In genomic region chr1:37721565-37721964, GRCh38 we compare ENCODE assay signal across 33 cellular contexts. TPM values are rescaled to one million over a fixed set of nuclear protein-coding genes. Genes with fewer than 3 reads are reported as not detected.
DNase-seq lines count a peak whose midpoint lies in the region; ATAC-seq and TF ChIP-seq lines count a peak whose summit lies in the region.
"Had no signal": no experiment of that assay in that cellular context is flagged by ENCODE, and none has a peak within 500 bp of the region (broad histone marks: within the 10 kb centered on the region; RNA-seq: fewer than 3 reads in every experiment).

No MANE protein-coding gene starts in this region.

- TF ChIP-seq CTCF in WTC11 (IDR thresholded peaks at IDR 0.05) = no peak
- TF ChIP-seq CTCF in foreskin fibroblast (IDR thresholded peaks at IDR 0.05; ENCODE audit: low read depth, low read length) = no peak

- peak; percentile 47 for ATAC-seq in WTC11
- ATAC-seq in sciatic nerve = no peak
- ATAC-seq in GM19395 (IDR thresholded peaks at IDR 0.05; ENCODE audit: unreplicated experiment) = no peak
- ATAC-seq: activated CD8-positive, alpha-beta memory T cell treated with anti-CD3 and anti-CD28 coated beads, Interleukin-2, amount 10 ng/mL, durations not matched to agents 7 days and 5 days; foreskin keratinocyte; heart right ventricle; left cardiac atrium had no signal

- no peaks in the 10 kb centered on the region for H3K9me3 Mint-ChIP-seq in WTC11
- H3K9me3 Mint-ChIP-seq: activated B cell treated with CpG ODN at 0.5 μM for 24 hours, brain had no signal

- no peak overlapping the region for H3K4me3 ChIP-seq in foreskin fibroblast (ENCODE audit: low read depth in 1 of 2, low read length in 2 of 2)
- H3K4me3 ChIP-seq: heart right ventricle, Peyer's patch, prostate gland, thoracic aorta, vagina had no signal

- no peaks in the 10 kb centered on the region; the same call in 1 of the 2 replicates for H3K27me3 Mint-ChIP-seq in WTC11 (ENCODE audit: low read depth)
- H3K27me3 Mint-ChIP-seq: brain had no signal

- CTCF ChIA-PET in WTC11 (lab: Charles Lee) = interaction anchor here (0.8 to 3.4 kb wide), 6 partner anchors 20 to 138 kb away, joined by 3 to 14 read pairs (median 4); partner anchors contain the start of genes EPHA10, MTF1 and YRDC

- no peak overlapping the region for H3K27ac Mint-ChIP-seq in WTC11
- H3K27ac Mint-ChIP-seq: activated B cell treated with CpG ODN at 0.5 μM for 24 hours; activated CD8-positive, alpha-beta memory T cell treated with anti-CD3 and anti-CD28 coated beads, Interleukin-2, amount 10 ng/mL, durations not matched to agents 7 days and 5 days; CD4-positive, alpha-beta memory T cell had no signal

- intact Hi-C loops in sciatic nerve (cut with DNase I) = no loop called here

- peaks cover 6% of the 10 kb centered on the region; the same call in 1 of the 2 replicates for H3K4me1 Mint-ChIP-seq in WTC11
- H3K4me1 Mint-ChIP-seq: activated B cell treated with CpG ODN at 0.5 μM for 24 hours; activated CD8-positive, alpha-beta memory T cell treated with anti-CD3 and anti-CD28 coated beads, Interleukin-2, amount 10 ng/mL, durations not matched to agents 7 days and 5 days; CD4-positive, alpha-beta memory T cell had no signal

- DNase-seq in ELR (ENCODE audit: low read depth) (peak; percentile 17), WTC11 (ENCODE audit: low spot score) (peak; percentile 28), foreskin fibroblast (peak; percentile 5 to 31), sciatic nerve (ENCODE audit: low spot score) (peak; percentile 53), DMS153 treated with DMSO at 0.1 percent for 48 hours (lab: John Stamatoyannopoulos, UW; ENCODE audit: unreplicated experiment) (no peak), SW480 (ENCODE audit: low spot score) (no peak)
- no peak for DNase-seq in activated CD8-positive, alpha-beta memory T cell treated with anti-CD3 and anti-CD28 coated beads, Interleukin-2, amount 50 U/mL, for 48 hours
- DNase-seq: activated B cell treated with CpG ODN at 0.5 μM for 24 hours; activated CD4-positive, alpha-beta T cell treated with anti-CD3 and anti-CD28 coated beads, Interleukin-2, amount 50 U/mL, for 1 hour; activated CD8-positive, alpha-beta memory T cell treated with anti-CD3 and anti-CD28 coated beads, Interleukin-2, amount 10 ng/mL, durations not matched to agents 7 days and 5 days; activated naive CD4-positive, alpha-beta T cell treated with Interleukin-2 at 50 U/mL for 16 hours; CD4-positive, alpha-beta memory T cell; DMS 273 treated with DMSO at 0.1 percent for 48 hours; effector memory CD4-positive, alpha-beta T cell; foreskin keratinocyte; GF-D8; GOT3; heart right ventricle; left cardiac atrium; mammary epithelial cell; NCI-H1417; NCI-H2081 treated with DMSO at 0.1 percent for 48 hours; NCI-H345; Peyer's patch; SIG-M5; stimulated activated naive CD4-positive, alpha-beta T cell; T-helper 9 cell had no signal

- POLR2A ChIA-PET in WTC11 (lab: Charles Lee) = interaction anchor here (0.8 to 0.9 kb wide), 2 partner anchors 30 to 44 kb away, joined by 3 read pairs; no protein-coding TSS in a partner anchor

- H3K36me3 Mint-ChIP-seq in WTC11 = no peaks in the 10 kb centered on the region
- H3K36me3 Mint-ChIP-seq: activated CD8-positive, alpha-beta memory T cell treated with anti-CD3 and anti-CD28 coated beads, Interleukin-2, amount 10 ng/mL, durations not matched to agents 7 days and 5 days; brain; CD4-positive, alpha-beta memory T cell had no signal

- H3K4me3 Mint-ChIP-seq in WTC11 = no peak overlapping the region
- H3K4me3 Mint-ChIP-seq: activated B cell treated with CpG ODN at 0.5 μM for 24 hours; activated CD8-positive, alpha-beta memory T cell treated with anti-CD3 and anti-CD28 coated beads, Interleukin-2, amount 10 ng/mL, durations not matched to agents 7 days and 5 days; brain; CD4-positive, alpha-beta memory T cell had no signal

TF ChIP-seq in WTC11, 78 proteins besides CTCF, POLR2A, EP300 and RAD21:
- TF ChIP-seq FOXJ3 (CRISPR knock-in tag; IDR thresholded peaks at IDR 0.05; ENCODE audit: borderline replicate concordance) (no peak), JUN (CRISPR knock-in tag; IDR thresholded peaks at IDR 0.05) (no peak), ZNF671 (CRISPR knock-in tag; IDR thresholded peaks at IDR 0.05) (no peak), TEAD1 (CRISPR knock-in tag; IDR thresholded peaks at IDR 0.05) (no peak), ZNF138 (CRISPR knock-in tag; conservative IDR thresholded peaks at IDR 0.05) (no peak), SOX15 (CRISPR knock-in tag; IDR thresholded peaks at IDR 0.05) (no peak)
- TF ChIP-seq, protein P1, sequence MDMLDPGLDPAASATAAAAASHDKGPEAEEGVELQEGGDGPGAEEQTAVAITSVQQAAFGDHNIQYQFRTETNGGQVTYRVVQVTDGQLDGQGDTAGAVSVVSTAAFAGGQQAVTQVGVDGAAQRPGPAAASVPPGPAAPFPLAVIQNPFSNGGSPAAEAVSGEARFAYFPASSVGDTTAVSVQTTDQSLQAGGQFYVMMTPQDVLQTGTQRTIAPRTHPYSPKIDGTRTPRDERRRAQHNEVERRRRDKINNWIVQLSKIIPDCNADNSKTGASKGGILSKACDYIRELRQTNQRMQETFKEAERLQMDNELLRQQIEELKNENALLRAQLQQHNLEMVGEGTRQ (CRISPR knock-in tag; IDR thresholded peaks at IDR 0.05) = no peak

RNA-seq across cellular contexts. Expression of gene CDCA8, which starts 29.2 kb away (rescaled TPM):
- 42.1 to 47.7 TPM (median 43.3 TPM) in 3 replicates for total RNA-seq in WTC11 (2021)
- 0.85 TPM for total RNA-seq in sciatic nerve

RNA-seq across cellular contexts. Expression of gene EPHA10, which starts 43.4 kb away (rescaled TPM):
- total RNA-seq in WTC11 (2021) (1.3 to 1.5 TPM (median 1.3 TPM) in 3 replicates), sciatic nerve (1.6 TPM)
- total RNA-seq: A673; activated CD8-positive, alpha-beta memory T cell treated with anti-CD3 and anti-CD28 coated beads, Interleukin-2, amount 10 ng/mL, durations not matched to agents 7 days and 5 days; foreskin keratinocyte; mammary epithelial cell; thoracic aorta had no signal

Comparison
In these comparisons a context has a peak if more than half of its experiments do, and no peak if none do; other contexts are left out.
1. DNase-seq: peak in ELR (single experiment), WTC11 (single experiment), foreskin fibroblast (2 of 2) and sciatic nerve (single experiment); none in DMS153 treated with DMSO at 0.1 percent for 48 hours (single experiment), activated CD8-positive, alpha-beta memory T cell treated with anti-CD3 and anti-CD28 coated beads, Interleukin-2, amount 50 U/mL, for 48 hours (single experiment) and SW480 (single experiment).
2. RNA of gene CDCA8, which starts 29.2 kb away (total RNA-seq): 42.1 to 47.7 TPM in WTC11; 0.85 TPM in sciatic nerve (single experiment); every median in the first group is over 10 times any median in the second.